12 cellular contexts compared by ENCODE assay signal in genomic region chr7:14754631-14755030, GRCh38.
DNase-seq lines count a peak whose midpoint lies in the region; TF ChIP-seq lines count a peak whose summit lies in the region.
"Had no signal": no experiment of that assay in that cellular context is flagged by ENCODE, and none has a peak within 500 bp of the region (broad histone marks: within the 10 kb centered on the region; RNA-seq: fewer than 3 reads in every experiment).

No MANE protein-coding gene starts in this region.

- H3K4me2 ChIP-seq in osteoblast (ENCODE audit: insufficient read depth, low read length) = peak overlapping the region; percentile 5

- H3K27me3 ChIP-seq in osteoblast (ENCODE audit: insufficient read depth, low read length) (no peaks in the 10 kb centered on the region), Peyer's patch (no peaks in the 10 kb centered on the region)
- H3K27me3 ChIP-seq: body of pancreas had no signal

- no peak overlapping the region for H3K4me3 ChIP-seq in osteoblast (ENCODE audit: insufficient read depth, low read length)
- H3K4me3 ChIP-seq in Peyer's patch = no peak overlapping the region
- H3K4me3 ChIP-seq: body of pancreas had no signal

- DNase-seq in ELR (ENCODE audit: low read depth) = peak; percentile 65
- DNase-seq in NCI-H146 treated with DMSO at 0.1 percent for 48 hours (lab: John Stamatoyannopoulos, UW; ENCODE audit: unreplicated experiment) = peak; percentile 34
- peak; percentile 52 for DNase-seq in dermis blood vessel endothelial cell
- peak; percentile 35 for DNase-seq in osteoblast (ENCODE audit: insufficient read length, low spot score, missing footprints)
- no peak for DNase-seq in NK-92 (lab: John Stamatoyannopoulos, UW; ENCODE audit: unreplicated experiment)
- DNase-seq in activated CD4-positive, alpha-beta T cell treated with anti-CD3 and anti-CD28 coated beads, Interleukin-2, amount 50 U/mL, for 48 hours = no peak
- no peak for DNase-seq in Peyer's patch
- DNase-seq: activated T-cell treated with anti-CD3 and anti-CD28 coated beads, Interleukin-2, amount 50 U/mL, for 72 hours; body of pancreas; NCI-H187; nucleus accumbens; stimulated activated naive CD4-positive, alpha-beta T cell treated with Interleukin-2 at 50 U/mL for 16 hours had no signal

- H3K27ac ChIP-seq in osteoblast (ENCODE audit: low read depth, low read length) (peak overlapping the region; percentile 35), Peyer's patch (no peak overlapping the region)
- H3K27ac ChIP-seq: body of pancreas had no signal

- H3K36me3 ChIP-seq in osteoblast (ENCODE audit: insufficient read depth, low read length) = no peaks in the 10 kb centered on the region
- no peaks in the 10 kb centered on the region for H3K36me3 ChIP-seq in Peyer's patch

- H4K20me1 ChIP-seq in osteoblast (ENCODE audit: insufficient read depth, low read length) = no peaks in the 10 kb centered on the region

- no peak for TF ChIP-seq POLR2A in Peyer's patch (IDR thresholded peaks at IDR 0.05)

- no peak for TF ChIP-seq CTCF in osteoblast (IDR thresholded peaks at IDR 0.05; ENCODE audit: extremely low read depth, low read depth, low read length)
- no peak for TF ChIP-seq CTCF in Peyer's patch (IDR thresholded peaks at IDR 0.05)

- H2AFZ ChIP-seq in osteoblast (ENCODE audit: low read length) = peak overlapping the region; percentile 22

- peaks cover 7% of the 10 kb centered on the region for H3K4me1 ChIP-seq in osteoblast (ENCODE audit: insufficient read depth, low read length)
- H3K4me1 ChIP-seq in Peyer's patch = no peaks in the 10 kb centered on the region
- H3K4me1 ChIP-seq: body of pancreas had no signal

- H3K79me2 ChIP-seq in osteoblast (ENCODE audit: insufficient read depth, low read length) = no peaks in the 10 kb centered on the region

- H3K9me3 ChIP-seq in osteoblast (ENCODE audit: low read depth, low read length) (no peaks in the 10 kb centered on the region), Peyer's patch (no peaks in the 10 kb centered on the region)
- H3K9me3 ChIP-seq: body of pancreas had no signal

Comparison
In these comparisons a context has a peak if more than half of its experiments do, and no peak if none do; other contexts are left out.
1. DNase-seq: peak in ELR (single experiment), NCI-H146 treated with DMSO at 0.1 percent for 48 hours (single experiment), dermis blood vessel endothelial cell (single experiment) and osteoblast (single experiment); none in NK-92 (single experiment), activated CD4-positive, alpha-beta T cell treated with anti-CD3 and anti-CD28 coated beads, Interleukin-2, amount 50 U/mL, for 48 hours (0 of 2) and Peyer's patch (0 of 3).